Comparison of ENCODE assay signal across 10 cellular contexts in the genomic region with DNA sequence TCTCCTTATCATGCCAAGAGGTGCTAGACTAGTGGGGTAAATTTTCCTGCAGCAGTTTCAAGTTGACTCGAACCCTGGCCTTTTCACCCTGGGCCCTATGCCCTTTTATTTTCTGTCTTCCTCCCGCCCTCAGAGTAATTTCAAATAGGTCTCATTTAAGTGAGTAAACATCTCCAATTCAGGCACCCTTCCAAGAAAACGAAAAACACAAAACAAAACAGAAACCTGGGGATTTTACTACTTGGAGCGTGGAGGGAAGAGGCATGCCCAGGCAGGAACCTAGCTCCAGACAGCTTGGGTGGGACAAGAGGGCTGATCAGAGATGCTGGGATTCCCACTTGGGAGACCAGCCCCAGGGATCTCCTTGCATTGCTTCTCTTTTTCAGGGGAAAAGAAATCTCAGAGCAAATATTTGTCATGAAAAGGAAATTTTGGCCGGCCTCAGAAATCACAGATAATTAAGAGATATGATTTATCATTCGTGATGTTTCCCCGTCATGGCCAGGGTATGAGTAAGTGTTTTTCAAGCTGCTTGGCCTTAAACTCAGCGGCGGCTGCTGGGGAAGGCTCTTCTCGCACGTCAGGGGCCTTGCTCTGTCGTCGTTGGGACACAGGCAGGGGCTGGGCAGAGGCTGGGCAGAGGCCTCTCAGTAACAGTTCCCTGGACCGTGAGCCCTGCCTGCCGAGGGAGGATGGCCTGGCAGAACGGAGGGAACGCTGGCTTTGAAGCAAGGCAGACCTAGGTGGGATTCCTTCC.
DNase-seq lines count a peak whose midpoint lies in the region; ATAC-seq and TF ChIP-seq lines count a peak whose summit lies in the region.
"Had no signal": no experiment of that assay in that cellular context is flagged by ENCODE, and none has a peak within 500 bp of the region (broad histone marks: within the 10 kb centered on the region; RNA-seq: fewer than 3 reads in every experiment).

No MANE protein-coding gene starts in this region.

- intact Hi-C loops in left colon (cut with DNase I, micrococcal nuclease): no loop called here

- H3K4me3 Mint-ChIP-seq in activated T-cell treated with anti-CD3 and anti-CD28 coated beads, Interleukin-2, amount 50 U/mL, for 72 hours: no peak overlapping the region
- H3K4me3 Mint-ChIP-seq: nephron; T-helper 1 cell treated with Interleukin-12 subunit alpha and Interleukin-12 subunit beta and Interleukin-4 antibody, amounts not matched to agents 30 μg/mL and 1 μg/mL, for 36 hours had no signal

- H3K36me3 ChIP-seq in urinary bladder (ENCODE audit: insufficient read depth): no peaks in the 10 kb centered on the region

- H3K4me1 ChIP-seq in urinary bladder (ENCODE audit: insufficient read depth): no peaks in the 10 kb centered on the region

- 44% methylated on average over 17 of the region's 17 CpGs for WGBS in urinary bladder

- peaks cover 0 to 1% of the 10 kb centered on the region in 2 donors for H3K9me3 Mint-ChIP-seq in activated T-cell treated with anti-CD3 and anti-CD28 coated beads, Interleukin-2, amount 50 U/mL, for 72 hours
- H3K9me3 Mint-ChIP-seq: nephron; T-helper 1 cell treated with Interleukin-12 subunit alpha and Interleukin-12 subunit beta and Interleukin-4 antibody, amounts not matched to agents 30 μg/mL and 1 μg/mL, for 36 hours had no signal

- H3K4me1 Mint-ChIP-seq in activated T-cell treated with anti-CD3 and anti-CD28 coated beads, Interleukin-2, amount 50 U/mL, for 72 hours (ENCODE audit: low read depth): no peaks in the 10 kb centered on the region

- H3K27ac Mint-ChIP-seq in activated T-cell treated with anti-CD3 and anti-CD28 coated beads, Interleukin-2, amount 50 U/mL, for 72 hours: no peak overlapping the region
- H3K27ac Mint-ChIP-seq: T-helper 1 cell treated with Interleukin-12 subunit alpha and Interleukin-12 subunit beta and Interleukin-4 antibody, amounts not matched to agents 30 μg/mL and 1 μg/mL, for 36 hours had no signal

- H3K27me3 Mint-ChIP-seq in activated T-cell treated with anti-CD3 and anti-CD28 coated beads, Interleukin-2, amount 50 U/mL, for 72 hours (ENCODE audit: low read depth): no peaks in the 10 kb centered on the region

- ATAC-seq in left colon: peak; percentile 75
- ATAC-seq in activated T-cell treated with anti-CD3 and anti-CD28 coated beads, Interleukin-2, amount 50 U/mL, for 72 hours (replicated peaks in 1 of 2): no peak

- H3K27ac ChIP-seq in urinary bladder (ENCODE audit: low read depth): peak overlapping the region; percentile 89

- no peak for TF ChIP-seq CTCF in astrocyte of the spinal cord (IDR thresholded peaks at IDR 0.05; ENCODE audit: low read depth, low read length)

- in situ Hi-C loops in astrocyte of the spinal cord (cut with HindIII; ENCODE audit: low sequenced_read_pairs): no loop called here

- H3K36me3 Mint-ChIP-seq in activated T-cell treated with anti-CD3 and anti-CD28 coated beads, Interleukin-2, amount 50 U/mL, for 72 hours (ENCODE audit: insufficient read depth in 2 of 2): no peaks in the 10 kb centered on the region

- DNase-seq in NCI-H1417 (lab: John Stamatoyannopoulos, UW): peak; percentile 4 to 54 (median 35)
- DNase-seq in NCI-H1417 treated with DMSO at 0.1 percent for 48 hours (lab: John Stamatoyannopoulos, UW): no peak
- peak; percentile 51 for DNase-seq in astrocyte of the spinal cord (ENCODE audit: low read depth, low spot score)
- DNase-seq in left colon: peak; percentile 38
- DNase-seq in activated T-cell treated with anti-CD3 and anti-CD28 coated beads, Interleukin-2, amount 50 U/mL, for 72 hours: no peak
- DNase-seq in stimulated activated naive CD4-positive, alpha-beta T cell (lab: John Stamatoyannopoulos, UW): no peak
- no peak for DNase-seq in activated naive CD4-positive, alpha-beta T cell treated with anti-CD3 and anti-CD28 coated beads, Interleukin-2, amount 50 U/mL, for 16 hours

- H3K4me3 ChIP-seq in astrocyte of the spinal cord (ENCODE audit: low read depth, low read length) (no peak overlapping the region), urinary bladder (ENCODE audit: low read depth, low read length) (no peak overlapping the region)

Comparison
In these comparisons a context has a peak if more than half of its experiments do, and no peak if none do; other contexts are left out.
1. DNase-seq: peak in NCI-H1417 (3 of 3), astrocyte of the spinal cord (single experiment) and left colon (2 of 2); none in NCI-H1417 treated with DMSO at 0.1 percent for 48 hours (single experiment), activated T-cell treated with anti-CD3 and anti-CD28 coated beads, Interleukin-2, amount 50 U/mL, for 72 hours (0 of 2), stimulated activated naive CD4-positive, alpha-beta T cell (0 of 6) and activated naive CD4-positive, alpha-beta T cell treated with anti-CD3 and anti-CD28 coated beads, Interleukin-2, amount 50 U/mL, for 16 hours (single experiment).